In genomic region chr13:59259416-59260000, GRCh38 we compare ENCODE assay signal across 23 cellular contexts.
"Had no signal": no experiment of that assay in that cellular context is flagged by ENCODE, and none has a peak within 500 bp of the region (broad histone marks: within the 10 kb centered on the region; RNA-seq: fewer than 3 reads in every experiment).

No MANE protein-coding gene starts in this region.

- H3K36me3 Mint-ChIP-seq: activated naive CD4-positive, alpha-beta T cell treated with anti-CD3 and anti-CD28 coated beads, Interleukin-2, amount 50 U/mL, for 24 hours; brain; natural killer cell treated with Interleukin-12 subunit alpha and Interleukin-12 subunit beta and Interleukin-15 and Interleukin-18, amount 100 ng/mL, for 72 hours; T-cell had no signal

- H3K4me1 Mint-ChIP-seq: activated naive CD4-positive, alpha-beta T cell treated with anti-CD3 and anti-CD28 coated beads, Interleukin-2, amount 50 U/mL, for 24 hours; T-cell had no signal

- H2AFZ ChIP-seq: hepatocyte had no signal

- H3K27ac Mint-ChIP-seq: activated naive CD4-positive, alpha-beta T cell treated with anti-CD3 and anti-CD28 coated beads, Interleukin-2, amount 50 U/mL, for 24 hours; dendritic cell treated with granulocyte-macrophage colony-stimulating factor and Interleukin-4, amounts not matched to agents 40 ng/mL and 50 ng/mL, for 4 days; natural killer cell treated with Interleukin-12 subunit alpha and Interleukin-12 subunit beta and Interleukin-15 and Interleukin-18, amount 100 ng/mL, for 72 hours; progenitor cell of endocrine pancreas; T-cell; T-helper 2 cell treated with Interferon-gamma antibody and Interleukin-4, amounts not matched to agents 5 μg/mL and 100 μg/mL, for 36 hours had no signal

- H3K4me3 ChIP-seq: hepatocyte, spleen, upper lobe of left lung had no signal

- H3K27ac ChIP-seq: hepatocyte, spleen, upper lobe of left lung, WERI-Rb-1 had no signal

- H3K36me3 ChIP-seq: spleen, upper lobe of left lung, WERI-Rb-1 had no signal

- H3K27me3 ChIP-seq: hepatocyte, spleen, upper lobe of left lung had no signal

- H3K4me2 ChIP-seq: hepatocyte had no signal

- H3K27me3 Mint-ChIP-seq: activated naive CD4-positive, alpha-beta T cell treated with anti-CD3 and anti-CD28 coated beads, Interleukin-2, amount 50 U/mL, for 24 hours; brain; dendritic cell treated with granulocyte-macrophage colony-stimulating factor and Interleukin-4, amounts not matched to agents 40 ng/mL and 50 ng/mL, for 4 days; natural killer cell treated with Interleukin-12 subunit alpha and Interleukin-12 subunit beta and Interleukin-15 and Interleukin-18, amount 100 ng/mL, for 72 hours; T-cell had no signal

- DNase-seq: activated gamma-delta T cell treated with Interleukin-2 at 50 U/mL for 16 hours; activated T-cell treated with anti-CD3 and anti-CD28 coated beads, Interleukin-2, amount 50 U/mL, for 1 hour; anterior cingulate cortex; caudate nucleus; effector CD8-positive, alpha-beta T cell; foreskin melanocyte; glutamatergic neuron; left ventricle myocardium superior; mammary epithelial cell; retina; spleen; stimulated activated CD4-positive, alpha-beta T cell treated with anti-CD3 and anti-CD28 coated beads, Interleukin-4, amount 100 ng/mL, for 1 hour; stimulated activated naive CD8-positive, alpha-beta T cell treated with anti-CD3 and anti-CD28 coated beads, Interleukin-15, Interleukin-2, amounts not matched to agents 100 U/mL and 50 U/mL, for 24 hours; T-cell; upper lobe of left lung; WERI-Rb-1 had no signal

- H3K79me2 ChIP-seq: hepatocyte had no signal

- H3K4me3 Mint-ChIP-seq: activated naive CD4-positive, alpha-beta T cell treated with anti-CD3 and anti-CD28 coated beads, Interleukin-2, amount 50 U/mL, for 24 hours; brain; dendritic cell treated with granulocyte-macrophage colony-stimulating factor and Interleukin-4, amounts not matched to agents 40 ng/mL and 50 ng/mL, for 4 days; natural killer cell treated with Interleukin-12 subunit alpha and Interleukin-12 subunit beta and Interleukin-15 and Interleukin-18, amount 100 ng/mL, for 72 hours; T-cell; T-helper 2 cell treated with Interferon-gamma antibody and Interleukin-4, amounts not matched to agents 5 μg/mL and 100 μg/mL, for 36 hours had no signal

- ATAC-seq: left ventricle myocardium superior; natural killer cell treated with Interleukin-12 subunit alpha and Interleukin-12 subunit beta and Interleukin-15 and Interleukin-18, amount 100 ng/mL, for 72 hours; stimulated activated naive CD8-positive, alpha-beta T cell treated with anti-CD3 and anti-CD28 coated beads, Interleukin-15, Interleukin-2, amounts not matched to agents 100 U/mL and 50 U/mL, for 24 hours; T-cell had no signal

- H3K9me3 ChIP-seq: spleen, upper lobe of left lung had no signal

- H3K9me3 Mint-ChIP-seq: brain; T-cell; T-helper 2 cell treated with Interferon-gamma antibody and Interleukin-4, amounts not matched to agents 5 μg/mL and 100 μg/mL, for 36 hours had no signal

- H3K4me1 ChIP-seq: spleen, upper lobe of left lung had no signal
